Comparison of ENCODE assay signal across 12 cellular contexts in genomic region chr16:31351937-31352315, GRCh38. TPM values are rescaled to one million over a fixed set of nuclear protein-coding genes. Genes with fewer than 3 reads are reported as not detected.
DNase-seq lines count a peak whose midpoint lies in the region; ATAC-seq and TF ChIP-seq lines count a peak whose summit lies in the region.
"Had no signal": no experiment of that assay in that cellular context is flagged by ENCODE, and none has a peak within 500 bp of the region (broad histone marks: within the 10 kb centered on the region; RNA-seq: fewer than 3 reads in every experiment).

No MANE protein-coding gene starts in this region.

- no peak for TF ChIP-seq POLR2A in Peyer's patch (IDR thresholded peaks at IDR 0.05)

- H3K4me1 ChIP-seq in Peyer's patch = peaks cover 0 to 14% (median 4%) of the 10 kb centered on the region in 4 donors

- no peaks in the 10 kb centered on the region for H3K27me3 ChIP-seq in Peyer's patch

- intact Hi-C loops in cardiac septum (cut with DNase I) = no loop called here

- H3K36me3 ChIP-seq in Peyer's patch = no peaks in the 10 kb centered on the region

- no peak overlapping the region for H3K4me3 ChIP-seq in Peyer's patch
- H3K4me3 ChIP-seq: SK-N-MC had no signal

- H3K9me3 ChIP-seq in Peyer's patch = no peaks in the 10 kb centered on the region

- ATAC-seq in activated CD4-positive, CD25-positive, alpha-beta regulatory T cell treated with anti-CD3 and anti-CD28 coated beads, Interleukin-2, amount 50 U/mL, for 24 hours = peak; percentile 41 to 54

- TF ChIP-seq CTCF in Peyer's patch (IDR thresholded peaks at IDR 0.05) = no peak

- peak overlapping the region in 3 of 4 donors; percentile 7 to 65 (median 42) for H3K27ac ChIP-seq in Peyer's patch
- H3K27ac ChIP-seq: SK-N-MC had no signal

- no peak for DNase-seq in activated CD4-positive, CD25-positive, alpha-beta regulatory T cell (lab: John Stamatoyannopoulos, UW)
- DNase-seq in Peyer's patch = peak in 1 of 3 donors; percentile 47
- DNase-seq in cardiac septum (ENCODE audit: low spot score) = peak; percentile 85
- peak; percentile 73 for DNase-seq in stimulated activated CD8-positive, alpha-beta memory T cell treated with anti-CD3 and anti-CD28 coated beads, Interleukin-4, amount 100 ng/mL, for 48 hours
- DNase-seq in SHP77 treated with DMSO at 0.1 percent for 48 hours (lab: John Stamatoyannopoulos, UW) = no peak
- DNase-seq in ureter (ENCODE audit: low spot score) = no peak
- DNase-seq in middle frontal gyrus (ENCODE audit: extremely low spot score, low spot score) = no peak
- DNase-seq: NCI-H187, right cardiac atrium had no signal

RNA-seq across cellular contexts. Expression of gene ITGAX, which starts 3.0 kb away (rescaled TPM):
- 10 to 100 TPM in 1 of 4 donors, 1 to 10 TPM in 1, under 1 TPM in 1, not detected in 1; 0.70 to 18.2 (median 2.5) TPM for total RNA-seq in Peyer's patch
- 5.9 TPM for total RNA-seq in cardiac septum
- 9.6 TPM for total RNA-seq in ureter

RNA-seq across cellular contexts. Expression of gene ITGAD, which starts 41.2 kb away (rescaled TPM):
- total RNA-seq in Peyer's patch = under 1 TPM in 1 of 4 donors, not detected in 3; 0.83 TPM
- total RNA-seq in cardiac septum = not detected
- not detected for total RNA-seq in ureter
- total RNA-seq: right cardiac atrium, temporal lobe had no signal

Comparison
In these comparisons a context has a peak if more than half of its experiments do, and no peak if none do; other contexts are left out.
1. DNase-seq: peak in cardiac septum (single experiment) and stimulated activated CD8-positive, alpha-beta memory T cell treated with anti-CD3 and anti-CD28 coated beads, Interleukin-4, amount 100 ng/mL, for 48 hours (single experiment); none in activated CD4-positive, CD25-positive, alpha-beta regulatory T cell (0 of 4), SHP77 treated with DMSO at 0.1 percent for 48 hours (single experiment), ureter (single experiment) and middle frontal gyrus (single experiment).